ENCODE assay signal across 8 cellular contexts in the genomic region with DNA sequence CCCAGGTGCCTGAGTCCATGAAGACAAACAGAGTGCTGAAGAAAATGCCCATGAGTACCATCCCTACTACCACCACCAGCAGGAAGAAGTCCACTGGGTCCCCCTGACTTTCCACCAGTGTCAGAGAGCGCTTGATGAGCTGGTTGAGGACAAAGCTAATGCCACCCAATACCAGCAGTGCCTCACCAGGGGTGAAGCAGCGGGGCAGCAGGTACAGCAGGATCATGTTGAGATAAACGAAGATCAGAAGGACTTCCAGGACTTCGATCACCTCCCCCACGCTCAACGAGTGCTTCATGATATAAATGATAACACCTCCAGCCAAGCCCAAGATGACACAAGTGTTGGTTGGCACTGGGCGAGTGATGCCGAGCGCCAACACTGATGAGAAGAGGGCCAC. TPM values are rescaled to one million over a fixed set of nuclear protein-coding genes. Genes with fewer than 3 reads are reported as not detected.
DNase-seq lines count a peak whose midpoint lies in the region; ATAC-seq and TF ChIP-seq lines count a peak whose summit lies in the region.

No MANE protein-coding gene starts in this region.

- H3K4me1 ChIP-seq in duodenal mucosa (ENCODE audit: control insufficient read depth in 1 of 2, insufficient read depth in 2 of 2, low read length in 2 of 2) = peaks cover 8 to 13% of the 10 kb centered on the region in 2 donors

- no peak for TF ChIP-seq CTCF in BJ (IDR thresholded peaks at IDR 0.05; ENCODE audit: insufficient read depth, low read depth, low read length)
- no peak for TF ChIP-seq CTCF in nephron (IDR thresholded peaks at IDR 0.05; ENCODE audit: unreplicated experiment in 3 of 3)

- H3K27ac ChIP-seq in duodenal mucosa (ENCODE audit: low read depth, low read length) = no peak overlapping the region

- no peaks in the 10 kb centered on the region for H3K9me3 Mint-ChIP-seq in nephron

- H3K27ac Mint-ChIP-seq in nephron = peak overlapping the region; percentile 85 to 92 (median 90)

- POLR2A ChIA-PET in BJ (lab: Charles Lee) = no interaction called here

- no peaks in the 10 kb centered on the region for H3K27me3 Mint-ChIP-seq in nephron (ENCODE audit: low read depth)

- H3K27me3 ChIP-seq in BJ (ENCODE audit: control insufficient read depth, insufficient read depth, low read length) = no peaks in the 10 kb centered on the region
- no peaks in the 10 kb centered on the region for H3K27me3 ChIP-seq in MG63
- H3K27me3 ChIP-seq in duodenal mucosa (ENCODE audit: control insufficient read depth in 1 of 2, insufficient read depth in 2 of 2, low read length in 2 of 2) = no peaks in the 10 kb centered on the region

- no peak for ATAC-seq in GM21825 (IDR thresholded peaks at IDR 0.05; ENCODE audit: unreplicated experiment)

- H3K36me3 ChIP-seq in BJ (ENCODE audit: control insufficient read depth, insufficient read depth, low read length) (no peaks in the 10 kb centered on the region), MG63 (peaks cover 13% of the 10 kb centered on the region), duodenal mucosa (ENCODE audit: control insufficient read depth in 1 of 2, insufficient read depth in 2 of 2, low read length in 2 of 2) (peaks cover 0 to 10% of the 10 kb centered on the region in 2 donors)

- H3K9me3 ChIP-seq in MG63 (no peaks in the 10 kb centered on the region), duodenal mucosa (ENCODE audit: control insufficient read depth in 1 of 2, low read length in 2 of 2) (no peaks in the 10 kb centered on the region)

- peaks cover 20% of the 10 kb centered on the region for H3K4me1 Mint-ChIP-seq in nephron

- H3K4me3 ChIP-seq in BJ (ENCODE audit: low read depth, low read length) (peak overlapping the region; percentile 82), MG63 (peak overlapping the region; percentile 92), duodenal mucosa (ENCODE audit: low read depth in 1 of 2, low read length in 2 of 2) (peak overlapping the region; percentile 96)

- CTCF ChIA-PET in BJ (lab: Yijun Ruan, JAX) = no interaction called here

- H3K36me3 Mint-ChIP-seq in nephron (ENCODE audit: low read depth) = peaks cover 18% of the 10 kb centered on the region

- H3K4me3 Mint-ChIP-seq in nephron = peak overlapping the region; percentile 92 to 100 (median 97)

- no peak for DNase-seq in BJ (ENCODE audit: low read depth)
- no peak for DNase-seq in MG63
- DNase-seq in NCI-H1436 (lab: John Stamatoyannopoulos, UW) = no peak
- DNase-seq in NCI-H526 (lab: John Stamatoyannopoulos, UW) = no peak
- no peak for DNase-seq in NCI-H1092 (lab: John Stamatoyannopoulos, UW)

- peak overlapping the region; percentile 84 to 95 for H3K9ac ChIP-seq in duodenal mucosa (ENCODE audit: low read depth in 1 of 2, low read length in 2 of 2)

RNA-seq across cellular contexts. Expression of a gene that starts 0.9 kb away (rescaled TPM):
- polyA plus RNA-seq in BJ (2011; rRNA removed) = 37.2 and 47.0 TPM in 2 replicates
- 22.5 and 38.5 TPM in 2 replicates for polyA minus RNA-seq in BJ (2011; rRNA and poly(A)+ RNA removed)
- 16.9 and 29.7 TPM in 2 replicates for total RNA-seq in MG63 (2014; rRNA removed; shearing (Covaris generic); ENCODE audit: low replicate concordance)

RNA-seq across cellular contexts. Expression of a gene that starts 1.0 kb away (rescaled TPM):
- polyA plus RNA-seq in BJ (2011; rRNA removed) = 34.9 and 49.2 TPM in 2 replicates
- polyA minus RNA-seq in BJ (2011; rRNA and poly(A)+ RNA removed) = 83.1 and 96.7 TPM in 2 replicates
- 14.5 and 22.4 TPM in 2 replicates for total RNA-seq in MG63 (2014; rRNA removed; shearing (Covaris generic); ENCODE audit: low replicate concordance)

RNA-seq across cellular contexts. Expression of a gene that starts 25.8 kb away (rescaled TPM):
- 15.6 and 18.6 TPM in 2 replicates for polyA plus RNA-seq in BJ (2011; rRNA removed)
- 10.5 and 15.9 TPM in 2 replicates for polyA minus RNA-seq in BJ (2011; rRNA and poly(A)+ RNA removed)
- total RNA-seq in MG63 (2014; rRNA removed; shearing (Covaris generic); ENCODE audit: low replicate concordance) = not detected in 2 replicates
